Comparison of ENCODE assay signal across 15 cellular contexts in genomic region chr5:998276-998974, GRCh38. TPM values are rescaled to one million over a fixed set of nuclear protein-coding genes. Genes with fewer than 3 reads are reported as not detected.
A peak's percentile ranks its signal among the peaks of the same experiment; 100 is the strongest.
DNase-seq lines count a peak whose midpoint lies in the region; ATAC-seq and TF ChIP-seq lines count a peak whose summit lies in the region.
"Had no signal": no experiment of that assay in that cellular context is flagged by ENCODE, and none has a peak within 500 bp of the region (broad histone marks: within the 10 kb centered on the region; RNA-seq: fewer than 3 reads in every experiment).

No MANE protein-coding gene starts in this region.

- H3K4me1 Mint-ChIP-seq in progenitor cell of endocrine pancreas (ENCODE audit: low read depth), result peaks cover 17% of the 10 kb centered on the region

- no peaks in the 10 kb centered on the region for H3K79me2 ChIP-seq in osteoblast (ENCODE audit: insufficient read depth, low read length)

- H3K4me2 ChIP-seq in osteoblast (ENCODE audit: insufficient read depth, low read length), result no peak overlapping the region

- no peaks in the 10 kb centered on the region for H3K9me3 Mint-ChIP-seq in progenitor cell of endocrine pancreas (ENCODE audit: low read depth)
- H3K9me3 Mint-ChIP-seq: naive thymus-derived CD8-positive, alpha-beta T cell had no signal

- no peak for TF ChIP-seq CTCF in right atrium auricular region (IDR thresholded peaks at IDR 0.05)
- TF ChIP-seq CTCF in osteoblast (IDR thresholded peaks at IDR 0.05; ENCODE audit: extremely low read depth, low read depth, low read length), result no peak
- no peak for TF ChIP-seq CTCF in upper lobe of right lung (IDR thresholded peaks at IDR 0.05)
- TF ChIP-seq CTCF in progenitor cell of endocrine pancreas (IDR thresholded peaks at IDR 0.05; ENCODE audit: unreplicated experiment), result no peak

- no peak overlapping the region for H2AFZ ChIP-seq in osteoblast (ENCODE audit: low read length)

- H3K4me3 ChIP-seq in right atrium auricular region (no peak overlapping the region), osteoblast (ENCODE audit: insufficient read depth, low read length) (no peak overlapping the region), upper lobe of right lung (no peak overlapping the region)
- H3K4me3 ChIP-seq: K562 had no signal

- H3K27me3 ChIP-seq in right atrium auricular region (no peaks in the 10 kb centered on the region), osteoblast (ENCODE audit: insufficient read depth, low read length) (peaks cover 25% of the 10 kb centered on the region), upper lobe of right lung (no peaks in the 10 kb centered on the region)

- no peak for ATAC-seq in upper lobe of right lung
- ATAC-seq: K562; naive thymus-derived CD8-positive, alpha-beta T cell had no signal

- H3K9me3 ChIP-seq in right atrium auricular region (no peaks in the 10 kb centered on the region), osteoblast (ENCODE audit: low read depth, low read length) (no peaks in the 10 kb centered on the region), upper lobe of right lung (no peaks in the 10 kb centered on the region)

- H3K4me1 ChIP-seq in right atrium auricular region (peaks cover 0 to 29% of the 10 kb centered on the region in 2 donors), osteoblast (ENCODE audit: insufficient read depth, low read length) (peaks cover 6% of the 10 kb centered on the region), upper lobe of right lung (peaks cover 8% of the 10 kb centered on the region)

- DNase-seq in activated CD4-positive, CD25-positive, alpha-beta regulatory T cell treated with anti-CD3 and anti-CD28 coated beads, Interleukin-2, amount 50 U/mL, for 72 hours, result peak; percentile 21
- DNase-seq in activated CD4-positive, CD25-positive, alpha-beta regulatory T cell (lab: John Stamatoyannopoulos, UW), result no peak
- peak; percentile 57 for DNase-seq in right atrium auricular region (ENCODE audit: low spot score)
- peak; percentile 77 for DNase-seq in osteoblast (ENCODE audit: insufficient read length, low spot score, missing footprints)
- DNase-seq in upper lobe of right lung, result peak; percentile 58
- no peak for DNase-seq in AG20443 (ENCODE audit: low spot score)
- no peak for DNase-seq in activated T-cell treated with anti-CD3 and anti-CD28 coated beads, Interleukin-2, amount 50 U/mL, for 48 hours
- no peak for DNase-seq in progenitor cell of endocrine pancreas (ENCODE audit: low spot score, unreplicated experiment)
- DNase-seq: activated gamma-delta T cell treated with Interleukin-2 at 50 U/mL for 16 hours, NCI-H2029 treated with DMSO at 0.1 percent for 48 hours, NCI-H510A, SHP77 treated with DMSO at 0.1 percent for 48 hours had no signal

- H3K27me3 Mint-ChIP-seq in progenitor cell of endocrine pancreas, result peaks cover 30% of the 10 kb centered on the region
- H3K27me3 Mint-ChIP-seq: naive thymus-derived CD8-positive, alpha-beta T cell had no signal

- intact Hi-C loops in upper lobe of right lung (cut with DNase I), result no loop called here

- H3K27ac Mint-ChIP-seq in progenitor cell of endocrine pancreas, result no peak overlapping the region

- peak overlapping the region in 1 of 2 donors; percentile 15 for H3K27ac ChIP-seq in right atrium auricular region
- H3K27ac ChIP-seq in osteoblast (ENCODE audit: low read depth, low read length), result no peak overlapping the region
- H3K27ac ChIP-seq in upper lobe of right lung, result peak overlapping the region; percentile 82
- H3K27ac ChIP-seq: 22Rv1 had no signal

- H3K36me3 ChIP-seq in right atrium auricular region, result no peaks in the 10 kb centered on the region
- no peaks in the 10 kb centered on the region for H3K36me3 ChIP-seq in osteoblast (ENCODE audit: insufficient read depth, low read length)
- H3K36me3 ChIP-seq in upper lobe of right lung, result no peaks in the 10 kb centered on the region

- no peak overlapping the region for H3K4me3 Mint-ChIP-seq in progenitor cell of endocrine pancreas (ENCODE audit: low read depth)
- H3K4me3 Mint-ChIP-seq: naive thymus-derived CD8-positive, alpha-beta T cell had no signal

- H3K36me3 Mint-ChIP-seq in progenitor cell of endocrine pancreas (ENCODE audit: insufficient read depth), result no peaks in the 10 kb centered on the region
- H3K36me3 Mint-ChIP-seq: naive thymus-derived CD8-positive, alpha-beta T cell had no signal

- no peaks in the 10 kb centered on the region for H4K20me1 ChIP-seq in osteoblast (ENCODE audit: insufficient read depth, low read length)

RNA-seq across cellular contexts. Expression of gene NKD2, which starts 10.2 kb away (rescaled TPM):
- total RNA-seq in right atrium auricular region (1 to 10 TPM; 2.4 to 2.8 TPM), osteoblast (under 0.01 TPM in 1 of 2 replicates, not detected in the other), upper lobe of right lung (64.4 TPM), progenitor cell of endocrine pancreas (23.9 and 28.3 TPM in 2 replicates)
- total RNA-seq: naive thymus-derived CD8-positive, alpha-beta T cell had no signal

Comparison
In these comparisons a context has a peak if more than half of its experiments do, and no peak if none do; other contexts are left out.
1. DNase-seq: peak in activated CD4-positive, CD25-positive, alpha-beta regulatory T cell treated with anti-CD3 and anti-CD28 coated beads, Interleukin-2, amount 50 U/mL, for 72 hours (single experiment), right atrium auricular region (single experiment), osteoblast (single experiment) and upper lobe of right lung (single experiment); none in activated CD4-positive, CD25-positive, alpha-beta regulatory T cell (0 of 4), AG20443 (single experiment), activated T-cell treated with anti-CD3 and anti-CD28 coated beads, Interleukin-2, amount 50 U/mL, for 48 hours (0 of 2) and progenitor cell of endocrine pancreas (single experiment).